Comparison of ENCODE assay signal across 8 cellular contexts in the genomic region with DNA sequence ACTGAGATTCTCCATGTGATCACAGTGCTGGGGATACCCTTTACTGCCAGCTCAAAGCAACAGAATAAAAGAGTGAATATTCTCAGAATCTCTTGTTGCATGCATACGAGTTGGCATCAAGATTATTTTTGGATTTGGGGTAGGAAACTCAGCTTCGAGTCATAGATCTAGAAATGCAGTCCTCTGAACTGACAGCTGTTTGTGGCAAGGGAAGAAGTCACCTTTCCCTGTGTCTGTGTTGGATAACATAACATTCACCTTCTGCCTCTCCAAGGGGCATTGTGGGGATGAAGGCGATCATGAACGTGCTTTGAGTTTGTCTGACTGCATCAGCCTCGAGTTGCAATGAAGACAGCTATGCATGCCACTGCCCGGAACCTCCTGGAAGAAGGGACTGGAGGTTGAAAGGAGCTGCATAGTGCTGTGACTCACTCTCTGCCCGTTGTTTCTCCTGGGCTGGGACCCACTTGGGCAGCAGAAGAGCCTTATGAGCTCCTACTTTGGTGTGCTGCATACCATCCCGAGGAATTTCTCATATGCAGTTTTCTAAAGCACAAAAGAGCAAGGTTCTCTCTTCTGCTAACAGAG.
DNase-seq lines count a peak whose midpoint lies in the region; ATAC-seq and TF ChIP-seq lines count a peak whose summit lies in the region.

No MANE protein-coding gene starts in this region.

- H3K36me3 Mint-ChIP-seq in activated CD8-positive, alpha-beta memory T cell treated with anti-CD3 and anti-CD28 coated beads, Interleukin-2, amount 10 ng/mL, durations not matched to agents 7 days and 5 days, result peaks cover 39% of the 10 kb centered on the region

- H3K4me1 Mint-ChIP-seq in activated CD8-positive, alpha-beta memory T cell treated with anti-CD3 and anti-CD28 coated beads, Interleukin-2, amount 10 ng/mL, durations not matched to agents 7 days and 5 days, result peaks cover 84% of the 10 kb centered on the region

- H3K9me3 Mint-ChIP-seq in activated CD8-positive, alpha-beta memory T cell treated with anti-CD3 and anti-CD28 coated beads, Interleukin-2, amount 10 ng/mL, durations not matched to agents 7 days and 5 days (ENCODE audit: low read depth), result no peaks in the 10 kb centered on the region

- H3K27ac ChIP-seq in temporal lobe (ENCODE audit: low read depth, low read length), result peak overlapping the region; percentile 78

- H3K27me3 Mint-ChIP-seq in activated CD8-positive, alpha-beta memory T cell treated with anti-CD3 and anti-CD28 coated beads, Interleukin-2, amount 10 ng/mL, durations not matched to agents 7 days and 5 days, result no peaks in the 10 kb centered on the region

- no peak for TF ChIP-seq CTCF in foreskin fibroblast (IDR thresholded peaks at IDR 0.05; ENCODE audit: low read depth, low read length)

- peak overlapping the region; percentile 56 for H3K4me3 Mint-ChIP-seq in activated CD8-positive, alpha-beta memory T cell treated with anti-CD3 and anti-CD28 coated beads, Interleukin-2, amount 10 ng/mL, durations not matched to agents 7 days and 5 days

- CTCF ChIA-PET in activated CD8-positive, alpha-beta memory T cell treated with anti-CD3 and anti-CD28 coated beads, Interleukin-2, amount 10 ng/mL, durations not matched to agents 7 days and 5 days (lab: Charles Lee), result interaction anchor here (0.8 to 4.0 kb wide), 14 partner anchors 12 to 825 kb away, joined by 3 to 30 read pairs (median 8); a partner anchor contains a TSS

- peak overlapping the region; percentile 98 for H3K27ac Mint-ChIP-seq in activated CD8-positive, alpha-beta memory T cell treated with anti-CD3 and anti-CD28 coated beads, Interleukin-2, amount 10 ng/mL, durations not matched to agents 7 days and 5 days

- DNase-seq in activated CD4-positive, alpha-beta T cell treated with anti-CD3 and anti-CD28 coated beads for 48 hours, result peak; percentile 41
- no peak for DNase-seq in activated CD4-positive, alpha-beta T cell treated with anti-CD3 and anti-CD28 coated beads for 1 hour
- DNase-seq in activated CD8-positive, alpha-beta memory T cell treated with anti-CD3 and anti-CD28 coated beads, Interleukin-2, amount 10 ng/mL, durations not matched to agents 7 days and 5 days, result peak; percentile 62
- peak; percentile 53 to 77 for DNase-seq in foreskin fibroblast
- no peak for DNase-seq in DMS153 treated with DMSO at 0.1 percent for 48 hours (lab: John Stamatoyannopoulos, UW; ENCODE audit: unreplicated experiment)
- no peak for DNase-seq in iPS-NIHi11 (ENCODE audit: low spot score)

- no peak overlapping the region for H3K4me3 ChIP-seq in foreskin fibroblast (ENCODE audit: low read depth in 1 of 2, low read length in 2 of 2)

- ATAC-seq in activated CD8-positive, alpha-beta memory T cell treated with anti-CD3 and anti-CD28 coated beads, Interleukin-2, amount 10 ng/mL, durations not matched to agents 7 days and 5 days, result peak; percentile 38
- no peak for ATAC-seq in GM21447 (IDR thresholded peaks at IDR 0.05; ENCODE audit: unreplicated experiment)

Comparison
In these comparisons a context has a peak if more than half of its experiments do, and no peak if none do; other contexts are left out.
1. DNase-seq: peak in activated CD4-positive, alpha-beta T cell treated with anti-CD3 and anti-CD28 coated beads for 48 hours (single experiment), activated CD8-positive, alpha-beta memory T cell treated with anti-CD3 and anti-CD28 coated beads, Interleukin-2, amount 10 ng/mL, durations not matched to agents 7 days and 5 days (single experiment) and foreskin fibroblast (2 of 2); none in activated CD4-positive, alpha-beta T cell treated with anti-CD3 and anti-CD28 coated beads for 1 hour (single experiment), DMS153 treated with DMSO at 0.1 percent for 48 hours (single experiment) and iPS-NIHi11 (single experiment).